Comparison of ENCODE assay signal across 29 cellular contexts in the genomic region with DNA sequence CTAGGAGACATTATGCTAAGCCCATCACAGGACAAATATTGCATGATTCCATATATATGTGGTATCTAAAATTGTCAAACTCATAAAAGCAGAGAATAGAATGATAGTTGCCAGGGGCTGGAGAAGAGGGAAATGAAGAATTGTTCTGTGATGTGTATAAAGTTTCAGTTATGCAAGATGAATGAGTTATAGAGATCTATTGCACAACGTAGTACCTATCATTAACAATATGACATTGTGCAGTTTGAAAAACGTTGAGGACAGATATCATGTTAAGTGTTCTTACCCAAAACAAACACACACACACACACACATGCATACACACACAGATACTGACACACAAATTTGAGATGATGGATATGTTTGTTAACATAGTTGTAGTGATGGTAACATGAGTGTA.
"Had no signal": no experiment of that assay in that cellular context is flagged by ENCODE, and none has a peak within 500 bp of the region (broad histone marks: within the 10 kb centered on the region; RNA-seq: fewer than 3 reads in every experiment).

No MANE protein-coding gene starts in this region.

- H3K27ac ChIP-seq: esophagus muscularis mucosa, gastroesophageal sphincter, pancreas, psoas muscle, tibial nerve had no signal

- ATAC-seq: gastroesophageal sphincter; left cardiac atrium; naive thymus-derived CD4-positive, alpha-beta T cell; pancreas; psoas muscle; stimulated activated naive B cell treated with anti-CD40 and anti-IgM and Interleukin-4, amounts not matched to agents 10 μg/mL and 1 μg/mL and 100 μg/mL, for 72 hours; T-helper 17 cell had no signal

- H3K27ac Mint-ChIP-seq: activated CD4-positive, alpha-beta memory T cell treated with anti-CD3 and anti-CD28 coated beads, Interleukin-2, amount 10 ng/mL, durations not matched to agents 7 days and 5 days; activated CD4-positive, alpha-beta T cell treated with anti-CD3 and anti-CD28 coated beads, Interleukin-2, amount 10 ng/mL, durations not matched to agents 24 days and 14 days; activated naive CD4-positive, alpha-beta T cell treated with anti-CD3 and anti-CD28 coated beads, Interleukin-2, amount 10 ng/mL, durations not matched to agents 7 days and 5 days; activated naive CD8-positive, alpha-beta T cell treated with anti-CD3 and anti-CD28 coated beads, Interleukin-2, amount 10 ng/mL, durations not matched to agents 7 days and 5 days; activated T-cell treated with anti-CD3 and anti-CD28 coated beads, Interleukin-2, amount 50 U/mL, for 24 hours; dendritic cell treated with granulocyte-macrophage colony-stimulating factor and Interleukin-4, amounts not matched to agents 40 ng/mL and 50 ng/mL, for 4 days; endodermal cell; memory B cell; naive thymus-derived CD4-positive, alpha-beta T cell; stimulated activated naive B cell treated with anti-CD40 and anti-IgM and Interleukin-4, amounts not matched to agents 10 μg/mL and 1 μg/mL and 100 μg/mL, for 72 hours; T-helper 17 cell had no signal

- DNase-seq: activated CD4-positive, alpha-beta memory T cell treated with anti-CD3 and anti-CD28 coated beads, Interleukin-2, amount 10 ng/mL, durations not matched to agents 7 days and 5 days; activated CD4-positive, alpha-beta T cell treated with anti-CD3 and anti-CD28 coated beads, Interleukin-2, amount 10 ng/mL, durations not matched to agents 24 days and 14 days; activated CD4-positive, CD25-positive, alpha-beta regulatory T cell treated with anti-CD3 and anti-CD28 coated beads, Interleukin-2, amount 50 U/mL, for 72 hours; activated CD8-positive, alpha-beta memory T cell treated with anti-CD3 and anti-CD28 coated beads, Interleukin-2, amount 50 U/mL, for 48 hours; activated gamma-delta T cell; activated naive CD4-positive, alpha-beta T cell treated with anti-CD3 and anti-CD28 coated beads, Interleukin-2, amount 10 ng/mL, durations not matched to agents 7 days and 5 days; activated naive CD8-positive, alpha-beta T cell treated with anti-CD3 and anti-CD28 coated beads, Interleukin-2, amount 10 ng/mL, durations not matched to agents 7 days and 5 days; activated T-cell treated with anti-CD3 and anti-CD28 coated beads, Interleukin-2, amount 50 U/mL, for 24 hours; amygdala; endodermal cell; hippocampal formation; left cardiac atrium; midbrain; naive thymus-derived CD4-positive, alpha-beta T cell; pancreas; psoas muscle; stimulated activated CD4-positive, alpha-beta T cell treated with anti-CD3 and anti-CD28 coated beads, Interleukin-15, amount 100 ng/mL, for 24 hours; stimulated activated CD4-positive, alpha-beta T cell treated with anti-CD3 and anti-CD28 coated beads, Interleukin-2, amount 100 ng/mL, for 24 hours; stimulated activated naive B cell treated with anti-CD40 and anti-IgM and Interleukin-4, amounts not matched to agents 10 μg/mL and 1 μg/mL and 100 μg/mL, for 72 hours; T-helper 17 cell; T1000 had no signal

- H3K27me3 ChIP-seq: esophagus muscularis mucosa, gastroesophageal sphincter, pancreas, tibial nerve had no signal

- H3K9me3 Mint-ChIP-seq: activated CD4-positive, alpha-beta T cell treated with anti-CD3 and anti-CD28 coated beads, Interleukin-2, amount 10 ng/mL, durations not matched to agents 24 days and 14 days; activated naive CD4-positive, alpha-beta T cell treated with anti-CD3 and anti-CD28 coated beads, Interleukin-2, amount 10 ng/mL, durations not matched to agents 7 days and 5 days; dendritic cell treated with granulocyte-macrophage colony-stimulating factor and Interleukin-4, amounts not matched to agents 40 ng/mL and 50 ng/mL, for 4 days; endodermal cell had no signal

- H3K27me3 Mint-ChIP-seq: activated CD4-positive, alpha-beta memory T cell treated with anti-CD3 and anti-CD28 coated beads, Interleukin-2, amount 10 ng/mL, durations not matched to agents 7 days and 5 days; activated CD4-positive, alpha-beta T cell treated with anti-CD3 and anti-CD28 coated beads, Interleukin-2, amount 10 ng/mL, durations not matched to agents 24 days and 14 days; activated naive CD4-positive, alpha-beta T cell treated with anti-CD3 and anti-CD28 coated beads, Interleukin-2, amount 10 ng/mL, durations not matched to agents 7 days and 5 days; activated naive CD8-positive, alpha-beta T cell treated with anti-CD3 and anti-CD28 coated beads, Interleukin-2, amount 10 ng/mL, durations not matched to agents 7 days and 5 days; activated T-cell treated with anti-CD3 and anti-CD28 coated beads, Interleukin-2, amount 50 U/mL, for 24 hours; central memory CD8-positive, alpha-beta T cell; dendritic cell treated with granulocyte-macrophage colony-stimulating factor and Interleukin-4, amounts not matched to agents 40 ng/mL and 50 ng/mL, for 4 days; memory B cell; stimulated activated naive B cell treated with anti-CD40 and anti-IgM and Interleukin-4, amounts not matched to agents 10 μg/mL and 1 μg/mL and 100 μg/mL, for 72 hours; T-helper 17 cell had no signal

- H3K36me3 ChIP-seq: esophagus muscularis mucosa, gastroesophageal sphincter, pancreas, tibial nerve had no signal

- H3K4me3 Mint-ChIP-seq: activated CD4-positive, alpha-beta memory T cell treated with anti-CD3 and anti-CD28 coated beads, Interleukin-2, amount 10 ng/mL, durations not matched to agents 7 days and 5 days; activated CD4-positive, alpha-beta T cell treated with anti-CD3 and anti-CD28 coated beads, Interleukin-2, amount 10 ng/mL, durations not matched to agents 24 days and 14 days; activated naive CD4-positive, alpha-beta T cell treated with anti-CD3 and anti-CD28 coated beads, Interleukin-2, amount 10 ng/mL, durations not matched to agents 7 days and 5 days; activated naive CD8-positive, alpha-beta T cell treated with anti-CD3 and anti-CD28 coated beads, Interleukin-2, amount 10 ng/mL, durations not matched to agents 7 days and 5 days; activated T-cell treated with anti-CD3 and anti-CD28 coated beads, Interleukin-2, amount 50 U/mL, for 24 hours; central memory CD8-positive, alpha-beta T cell; dendritic cell treated with granulocyte-macrophage colony-stimulating factor and Interleukin-4, amounts not matched to agents 40 ng/mL and 50 ng/mL, for 4 days; endodermal cell; memory B cell; naive thymus-derived CD4-positive, alpha-beta T cell; stimulated activated naive B cell treated with anti-CD40 and anti-IgM and Interleukin-4, amounts not matched to agents 10 μg/mL and 1 μg/mL and 100 μg/mL, for 72 hours; T-helper 17 cell had no signal

- FAIRE-seq: bronchial epithelial cell, keratinocyte had no signal

- H3K4me1 ChIP-seq: esophagus muscularis mucosa, gastroesophageal sphincter, pancreas, psoas muscle, tibial nerve had no signal

- H3K36me3 Mint-ChIP-seq: activated naive CD4-positive, alpha-beta T cell treated with anti-CD3 and anti-CD28 coated beads, Interleukin-2, amount 10 ng/mL, durations not matched to agents 7 days and 5 days; activated naive CD8-positive, alpha-beta T cell treated with anti-CD3 and anti-CD28 coated beads, Interleukin-2, amount 10 ng/mL, durations not matched to agents 7 days and 5 days; memory B cell; naive thymus-derived CD4-positive, alpha-beta T cell; stimulated activated naive B cell treated with anti-CD40 and anti-IgM and Interleukin-4, amounts not matched to agents 10 μg/mL and 1 μg/mL and 100 μg/mL, for 72 hours had no signal

- H3K4me1 Mint-ChIP-seq: activated CD4-positive, alpha-beta memory T cell treated with anti-CD3 and anti-CD28 coated beads, Interleukin-2, amount 10 ng/mL, durations not matched to agents 7 days and 5 days; activated CD4-positive, alpha-beta T cell treated with anti-CD3 and anti-CD28 coated beads, Interleukin-2, amount 10 ng/mL, durations not matched to agents 24 days and 14 days; activated naive CD4-positive, alpha-beta T cell treated with anti-CD3 and anti-CD28 coated beads, Interleukin-2, amount 10 ng/mL, durations not matched to agents 7 days and 5 days; activated naive CD8-positive, alpha-beta T cell treated with anti-CD3 and anti-CD28 coated beads, Interleukin-2, amount 10 ng/mL, durations not matched to agents 7 days and 5 days; central memory CD8-positive, alpha-beta T cell; memory B cell; naive thymus-derived CD4-positive, alpha-beta T cell; stimulated activated naive B cell treated with anti-CD40 and anti-IgM and Interleukin-4, amounts not matched to agents 10 μg/mL and 1 μg/mL and 100 μg/mL, for 72 hours; T-helper 17 cell had no signal

- H3K9me3 ChIP-seq: esophagus muscularis mucosa, gastroesophageal sphincter, pancreas, psoas muscle, tibial nerve had no signal

- H3K4me3 ChIP-seq: esophagus muscularis mucosa, gastroesophageal sphincter, pancreas, psoas muscle, tibial nerve had no signal
